In genomic region chr11:34438529-34439507, GRCh38 we compare ENCODE assay signal across 8 cellular contexts. TPM values are rescaled to one million over a fixed set of nuclear protein-coding genes. Genes with fewer than 3 reads are reported as not detected.
DNase-seq lines count a peak whose midpoint lies in the region; ATAC-seq and TF ChIP-seq lines count a peak whose summit lies in the region.

TSS of gene CAT (plus strand) at chr11:34438934. CDS start at chr11:34439014, 80 bp downstream.

- H3K4me3 Mint-ChIP-seq in activated CD4-positive, alpha-beta memory T cell treated with anti-CD3 and anti-CD28 coated beads for 36 hours: peak within 1 kb of the TSS; percentile 90

- ATAC-seq in GM19438 (IDR thresholded peaks at IDR 0.05; ENCODE audit: low read depth, unreplicated experiment) (peak; percentile 97), HG03575 (IDR thresholded peaks at IDR 0.05; ENCODE audit: extremely low read depth, insufficient number of reproducible peaks, low FRiP score, unreplicated experiment) (peak; percentile 87)

- H3K4me3 ChIP-seq in dorsolateral prefrontal cortex: peak within 1 kb of the TSS; percentile 55 to 94 (median 77)

- peaks cover 0 to 5% (median 0%) of the 10 kb centered on the region in 45 donors for H3K27me3 ChIP-seq in dorsolateral prefrontal cortex

- H3K27me3 Mint-ChIP-seq in activated CD4-positive, alpha-beta memory T cell treated with anti-CD3 and anti-CD28 coated beads for 36 hours: no peaks in the 10 kb centered on the region

- TF ChIP-seq CTCF in dorsolateral prefrontal cortex (IDR thresholded peaks at IDR 0.05 in 54 of 56, conservative IDR thresholded peaks at IDR 0.05 in 2 of 56; ENCODE audit: low read depth in 1 of 56, partially characterized antibody in 56 of 56): peak in 13 of 56 donors; percentile 9 to 43 (median 26)

- POLR2A ChIA-PET in activated CD4-positive, alpha-beta memory T cell treated with anti-CD3 and anti-CD28 coated beads for 36 hours (lab: Charles Lee): interaction anchor here (0.7 to 3.2 kb wide), 3 partner anchors 10 to 334 kb away, joined by 3 to 10 read pairs (median 5); partner anchors contain the start of gene NAT10

- H3K27ac Mint-ChIP-seq in activated CD4-positive, alpha-beta memory T cell treated with anti-CD3 and anti-CD28 coated beads for 36 hours: peak within 1 kb of the TSS; percentile 92

- DNase-seq in CD1c-positive myeloid dendritic cell (ENCODE audit: extremely low spot score) (peak; percentile 98), NCI-H82 treated with DMSO at 0.1 percent for 48 hours (lab: John Stamatoyannopoulos, UW; ENCODE audit: unreplicated experiment) (peak; percentile 86), dorsolateral prefrontal cortex (peak; percentile 88 to 97 (median 96)), medulla oblongata (ENCODE audit: extremely low spot score) (peak; percentile 98)
- DNase-seq in activated CD4-positive, alpha-beta memory T cell treated with anti-CD3 and anti-CD28 coated beads for 36 hours: peak; percentile 99
- peak; percentile 95 for DNase-seq in stimulated activated CD8-positive, alpha-beta memory T cell treated with anti-CD3 and anti-CD28 coated beads, Interleukin-12 subunit alpha, Interleukin-12 subunit beta, amount 100 ng/mL, for 4 hours (ENCODE audit: low read depth)

- no peaks in the 10 kb centered on the region for H3K36me3 Mint-ChIP-seq in activated CD4-positive, alpha-beta memory T cell treated with anti-CD3 and anti-CD28 coated beads for 36 hours

- peaks cover 19% of the 10 kb centered on the region for H3K4me1 Mint-ChIP-seq in activated CD4-positive, alpha-beta memory T cell treated with anti-CD3 and anti-CD28 coated beads for 36 hours (ENCODE audit: low read depth)

- H3K9me3 Mint-ChIP-seq in activated CD4-positive, alpha-beta memory T cell treated with anti-CD3 and anti-CD28 coated beads for 36 hours: no peaks in the 10 kb centered on the region

- intact Hi-C loops in activated CD4-positive, alpha-beta memory T cell treated with anti-CD3 and anti-CD28 coated beads for 36 hours (cut with micrococcal nuclease): loop anchor here (1.0 to 2.0 kb wide), 5 partner anchors 29 to 386 kb away; partner anchors contain the start of gene NAT10
- intact Hi-C loops in dorsolateral prefrontal cortex (cut with DNase I): loop anchor here in 1 of 2 donors (5.0 kb wide), 1 partner anchor 387 kb away; the partner anchor contains the start of gene CAPRIN1

- peak within 1 kb of the TSS; percentile 57 to 97 (median 87) for H3K27ac ChIP-seq in dorsolateral prefrontal cortex

- CTCF ChIA-PET in activated CD4-positive, alpha-beta memory T cell treated with anti-CD3 and anti-CD28 coated beads for 36 hours (lab: Charles Lee): interaction anchor here (0.8 to 2.3 kb wide), 6 partner anchors 29 to 705 kb away, joined by 3 to 12 read pairs (median 4); no protein-coding TSS in a partner anchor

RNA-seq across cellular contexts. Expression of gene CAT, which starts in this region (rescaled TPM):
- 10 to 100 TPM; 29.6 to 31.4 TPM for total RNA-seq in activated CD4-positive, alpha-beta memory T cell treated with anti-CD3 and anti-CD28 coated beads for 36 hours
- 10 to 100 TPM; 22.7 to 77.5 (median 39.2) TPM for total RNA-seq in dorsolateral prefrontal cortex

Comparison
In these comparisons a context has a peak if more than half of its experiments do, and no peak if none do; other contexts are left out.
1. Peak in every context shown above with its lines: DNase-seq, ATAC-seq, H3K4me3 ChIP-seq and H3K27ac ChIP-seq.